In genomic region chr10:124534231-124534798, GRCh38 we compare ENCODE assay signal across 8 cellular contexts.
DNase-seq lines count a peak whose midpoint lies in the region; ATAC-seq and TF ChIP-seq lines count a peak whose summit lies in the region.

No MANE protein-coding gene starts in this region.

- peaks cover 4% of the 10 kb centered on the region for H3K4me1 Mint-ChIP-seq in activated CD4-positive, alpha-beta T cell treated with anti-CD3 and anti-CD28 coated beads for 36 hours

- H3K27me3 Mint-ChIP-seq in activated CD4-positive, alpha-beta T cell treated with anti-CD3 and anti-CD28 coated beads for 36 hours, result no peaks in the 10 kb centered on the region

- POLR2A ChIA-PET in activated CD4-positive, alpha-beta T cell treated with anti-CD3 and anti-CD28 coated beads for 36 hours (lab: Charles Lee), result no interaction called here

- peak in 4 of 7 experiments; percentile 8 to 52 (median 36) for TF ChIP-seq CTCF in body of pancreas (IDR thresholded peaks at IDR 0.05)
- TF ChIP-seq CTCF in tibial nerve (IDR thresholded peaks at IDR 0.05), result peak; percentile 29 to 62 (median 52)

- intact Hi-C loops in activated CD4-positive, alpha-beta T cell treated with anti-CD3 and anti-CD28 coated beads for 36 hours (cut with DNase I, micrococcal nuclease), result loop anchor here in 1 of 2 experiments (1.0 to 10.0 kb wide), 2 partner anchors 210 to 440 kb away; partner anchors contain the start of gene FAM53B
- intact Hi-C loops in body of pancreas (cut with DNase I), result no loop called here

- H3K9me3 Mint-ChIP-seq in activated CD4-positive, alpha-beta T cell treated with anti-CD3 and anti-CD28 coated beads for 36 hours (ENCODE audit: low read depth), result no peaks in the 10 kb centered on the region

- H3K27ac Mint-ChIP-seq in activated CD4-positive, alpha-beta T cell treated with anti-CD3 and anti-CD28 coated beads for 36 hours, result no peak overlapping the region

- H3K4me3 Mint-ChIP-seq in activated CD4-positive, alpha-beta T cell treated with anti-CD3 and anti-CD28 coated beads for 36 hours, result no peak overlapping the region

- CTCF ChIA-PET in activated CD4-positive, alpha-beta T cell treated with anti-CD3 and anti-CD28 coated beads for 36 hours (lab: Charles Lee), result interaction anchor here (0.6 to 7.0 kb wide), 11 partner anchors 126 to 293 kb away, joined by 3 to 54 read pairs (median 5); no protein-coding TSS in a partner anchor

- H3K36me3 Mint-ChIP-seq in activated CD4-positive, alpha-beta T cell treated with anti-CD3 and anti-CD28 coated beads for 36 hours (ENCODE audit: low read depth), result no peaks in the 10 kb centered on the region

- H3K27ac ChIP-seq in body of pancreas (no peak overlapping the region), layer of hippocampus (ENCODE audit: low read depth, low read length) (peak overlapping the region; percentile 46), tibial nerve (peak overlapping the region in 1 of 4 donors; percentile 24)

- TF ChIP-seq POLR2A in body of pancreas (IDR thresholded peaks at IDR 0.05) (no peak), tibial nerve (IDR thresholded peaks at IDR 0.05) (no peak)

- H3K9me3 ChIP-seq in body of pancreas (no peaks in the 10 kb centered on the region), tibial nerve (no peaks in the 10 kb centered on the region)

- H3K27me3 ChIP-seq in body of pancreas (no peaks in the 10 kb centered on the region), layer of hippocampus (ENCODE audit: control insufficient read depth, insufficient read depth, low read length) (no peaks in the 10 kb centered on the region), tibial nerve (no peaks in the 10 kb centered on the region)

- H3K4me1 ChIP-seq in body of pancreas (peaks cover 6% of the 10 kb centered on the region), tibial nerve (peaks cover 0 to 23% (median 8%) of the 10 kb centered on the region in 4 donors)

- no peak overlapping the region for H3K4me3 ChIP-seq in body of pancreas
- no peak overlapping the region for H3K4me3 ChIP-seq in tibial nerve

- peak; percentile 37 for ATAC-seq in activated CD4-positive, alpha-beta T cell treated with anti-CD3 and anti-CD28 coated beads for 36 hours
- peak; percentile 36 for ATAC-seq in body of pancreas

- no peaks in the 10 kb centered on the region for H3K36me3 ChIP-seq in body of pancreas (replicated peaks in 1 of 2; ENCODE audit: insufficient read depth in 1 of 2, low read depth in 2 of 2)
- no peaks in the 10 kb centered on the region for H3K36me3 ChIP-seq in tibial nerve

- TF ChIP-seq EP300 in tibial nerve (IDR thresholded peaks at IDR 0.05), result no peak

- WGBS in body of pancreas, 2 donors, result 64 to 73% methylated on average over 15 to 30 of the region's 30 CpGs
- WGBS in tibial nerve, 2 donors, result 35 to 57% methylated on average over 30 of the region's 30 CpGs

- DNase-seq in activated CD4-positive, alpha-beta T cell treated with anti-CD3 and anti-CD28 coated beads for 36 hours, result peak; percentile 70
- no peak for DNase-seq in activated CD4-positive, alpha-beta T cell treated with anti-CD3 and anti-CD28 coated beads for 1 hour
- DNase-seq in body of pancreas, result peak in 3 of 4 donors; percentile 37 to 54 (median 43)
- no peak for DNase-seq in tibial nerve (ENCODE audit: low spot score in 2 of 2)
- DNase-seq in SW 1271 (lab: John Stamatoyannopoulos, UW), result no peak
- DNase-seq in T-helper 9 cell, result no peak
- DNase-seq in GOT3 (lab: John Stamatoyannopoulos, UW), result no peak

Comparison
In these comparisons a context has a peak if more than half of its experiments do, and no peak if none do; other contexts are left out.
1. DNase-seq: peak in activated CD4-positive, alpha-beta T cell treated with anti-CD3 and anti-CD28 coated beads for 36 hours (single experiment) and body of pancreas (3 of 4); none in activated CD4-positive, alpha-beta T cell treated with anti-CD3 and anti-CD28 coated beads for 1 hour (single experiment), tibial nerve (0 of 2), SW 1271 (0 of 2), T-helper 9 cell (single experiment) and GOT3 (single experiment).